In the genomic region with DNA sequence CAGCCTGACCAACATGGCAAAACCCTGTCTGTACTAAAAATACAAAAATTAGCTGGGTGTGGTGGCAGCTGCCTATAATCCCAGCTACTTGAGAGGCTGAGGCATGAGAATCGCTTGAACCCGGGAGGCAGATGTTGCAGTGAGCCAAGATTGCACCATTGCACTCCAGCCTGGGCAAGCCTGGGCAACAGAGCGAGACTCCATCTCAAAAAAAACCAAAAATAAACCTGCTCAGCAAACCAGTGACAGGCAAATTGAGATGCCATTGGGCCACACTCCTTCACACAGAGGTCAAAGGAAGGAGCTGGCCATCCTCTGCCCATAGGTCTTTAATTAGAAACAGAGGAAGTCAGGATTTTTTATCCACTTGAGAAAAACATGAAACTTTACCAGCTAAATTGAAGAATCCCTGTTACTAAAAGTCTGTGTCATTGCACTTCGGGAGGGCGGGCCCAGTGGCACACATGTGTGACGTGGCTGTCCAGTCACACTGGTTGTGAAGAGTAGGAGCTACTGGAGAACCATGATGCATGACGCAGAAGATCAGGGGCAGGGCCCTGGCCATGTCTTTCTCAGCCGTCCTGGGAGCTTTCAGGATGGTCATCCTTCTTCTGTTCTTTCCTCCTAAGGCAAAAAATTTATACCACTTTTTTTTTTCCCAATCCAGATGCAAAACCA, we compare ENCODE assay signal across 16 cellular contexts.
"Had no signal": no experiment of that assay in that cellular context is flagged by ENCODE, and none has a peak within 500 bp of the region (broad histone marks: within the 10 kb centered on the region; RNA-seq: fewer than 3 reads in every experiment).

No MANE protein-coding gene starts in this region.

- ATAC-seq: activated T-helper 17 cell treated with anti-CD3 and anti-CD28 coated beads, Interleukin-2, amount 50 U/mL, for 72 hours had no signal

- H3K27ac ChIP-seq: dorsolateral prefrontal cortex, prostate gland, stomach, thoracic aorta had no signal

- H3K27me3 ChIP-seq: dorsolateral prefrontal cortex, stomach had no signal

- H3K36me3 ChIP-seq: prostate gland, stomach, thoracic aorta had no signal

- H3K4me3 ChIP-seq: dorsolateral prefrontal cortex, prostate gland, stomach, thoracic aorta had no signal

- H3K9me3 ChIP-seq: prostate gland, stomach, thoracic aorta had no signal

- DNase-seq: activated CD4-positive, alpha-beta T cell treated with anti-CD3 and anti-CD28 coated beads, Interleukin-2, amount 50 U/mL, for 1 hour; activated CD4-positive, CD25-positive, alpha-beta regulatory T cell; activated naive CD4-positive, alpha-beta T cell treated with anti-CD3 and anti-CD28 coated beads for 36 hours; activated T-cell treated with anti-CD3 and anti-CD28 coated beads for 4 hours; dorsolateral prefrontal cortex; endodermal cell; erythroblast; nephron progenitor cell; stimulated activated CD4-positive, alpha-beta T cell treated with anti-CD3 and anti-CD28 coated beads, Interleukin-1b, Interleukin-23, amount 100 ng/mL, for 48 hours; stomach; T-helper 2 cell had no signal

- FAIRE-seq: astrocyte, TTC549 had no signal

- H3K4me1 ChIP-seq: prostate gland, stomach had no signal
